In the genomic region with DNA sequence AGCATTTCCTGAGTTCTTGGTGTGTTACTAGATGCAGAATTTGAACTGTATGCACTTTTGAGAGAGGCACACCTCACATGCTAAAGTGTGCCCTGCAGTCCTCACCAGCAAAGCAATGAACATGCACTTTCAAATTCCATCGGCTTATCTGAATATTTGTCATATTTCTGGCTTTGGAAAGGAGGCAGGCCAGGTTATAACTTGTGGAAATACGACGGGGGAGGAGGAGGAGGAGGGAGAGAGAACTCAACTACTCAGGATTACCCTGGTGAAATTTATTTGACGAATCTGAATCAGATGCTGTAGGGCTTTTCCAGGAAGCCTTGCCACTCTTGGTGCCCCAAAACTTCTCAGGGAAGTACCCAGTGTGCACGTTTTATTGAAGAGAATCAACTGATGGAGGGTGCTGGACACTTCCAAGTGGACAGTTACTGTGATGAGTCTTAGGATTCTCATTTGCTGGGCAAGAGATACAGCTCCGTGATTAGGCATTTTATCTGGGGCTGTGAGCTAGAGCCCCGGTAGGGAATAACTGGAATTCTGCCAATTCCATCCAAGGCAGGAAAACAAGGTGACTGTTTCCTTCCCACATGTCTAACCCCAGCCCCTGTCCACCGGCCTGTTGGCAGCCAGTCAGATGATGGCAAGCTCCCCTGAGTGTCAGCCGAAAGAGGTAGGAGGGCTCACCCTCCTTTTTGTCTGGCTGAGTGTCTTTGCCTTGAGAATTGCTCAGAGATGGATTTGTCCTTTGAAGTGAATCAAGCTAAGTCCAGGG, we compare ENCODE assay signal across 22 cellular contexts. TPM values are rescaled to one million over a fixed set of nuclear protein-coding genes. Genes with fewer than 3 reads are reported as not detected.
DNase-seq lines count a peak whose midpoint lies in the region; ATAC-seq and TF ChIP-seq lines count a peak whose summit lies in the region.
"Had no signal": no experiment of that assay in that cellular context is flagged by ENCODE, and none has a peak within 500 bp of the region (broad histone marks: within the 10 kb centered on the region; RNA-seq: fewer than 3 reads in every experiment).

No MANE protein-coding gene starts in this region.

- H3K27me3 ChIP-seq in left ventricle myocardium inferior (ENCODE audit: low read depth), result peaks cover 27% of the 10 kb centered on the region
- peaks cover 0 to 54% (median 20%) of the 10 kb centered on the region in 7 donors for H3K27me3 ChIP-seq in heart right ventricle

- intact Hi-C loops in left ventricle myocardium inferior (cut with micrococcal nuclease) (no loop called here), heart right ventricle (cut with DNase I) (no loop called here), head of caudate nucleus (cut with DNase I) (no loop called here)

- H3K4me1 Mint-ChIP-seq in mesothelial cell of epicardium, result peaks cover 60% of the 10 kb centered on the region

- H3K4me3 Mint-ChIP-seq in mesothelial cell of epicardium, result peak overlapping the region; percentile 33
- H3K4me3 Mint-ChIP-seq: activated CD8-positive, alpha-beta T cell treated with anti-CD3 and anti-CD28 coated beads for 36 hours had no signal

- peaks cover 17% of the 10 kb centered on the region for H3K36me3 Mint-ChIP-seq in mesothelial cell of epicardium
- H3K36me3 Mint-ChIP-seq in activated naive CD4-positive, alpha-beta T cell treated with anti-CD3 and anti-CD28 coated beads, Interleukin-2, amount 50 U/mL, for 72 hours, result peaks cover 0 to 5% of the 10 kb centered on the region in 2 donors

- H3K36me3 ChIP-seq in left ventricle myocardium inferior, result peaks cover 9% of the 10 kb centered on the region
- H3K36me3 ChIP-seq in heart right ventricle, result peaks cover 0 to 7% (median 0%) of the 10 kb centered on the region in 9 donors
- H3K36me3 ChIP-seq: esophagus muscularis mucosa, right lobe of liver, thoracic aorta had no signal

- no peak for DNase-seq in left ventricle myocardium inferior
- no peak for DNase-seq in heart right ventricle
- no peak for DNase-seq in epithelial cell of prostate (ENCODE audit: low read depth, low spot score)
- no peak for DNase-seq in mesothelial cell of epicardium (ENCODE audit: low spot score in 2 of 2, unreplicated experiment in 2 of 2)
- DNase-seq in head of caudate nucleus, result no peak
- no peak for DNase-seq in stimulated activated CD4-positive, alpha-beta T cell treated with anti-CD3 and anti-CD28 coated beads, Interleukin-4, amount 100 ng/mL, for 24 hours
- no peak for DNase-seq in activated naive CD4-positive, alpha-beta T cell treated with anti-CD3 and anti-CD28 coated beads, Interleukin-2, amount 50 U/mL, for 72 hours (ENCODE audit: low spot score in 2 of 2)
- no peak for DNase-seq in left lobe of liver (ENCODE audit: low spot score)
- DNase-seq: activated CD8-positive, alpha-beta T cell treated with anti-CD3 and anti-CD28 coated beads for 36 hours; DMS79; Kasumi-1; NCI-H146; NCI-H510A; PC-3; right lobe of liver; stimulated activated CD4-positive, alpha-beta T cell treated with anti-CD3 and anti-CD28 coated beads, Interleukin-4, amount 100 ng/mL, for 1 hour had no signal

- peaks cover 50% of the 10 kb centered on the region for H3K4me1 ChIP-seq in left ventricle myocardium inferior
- peaks cover 0 to 42% (median 4%) of the 10 kb centered on the region in 9 donors for H3K4me1 ChIP-seq in heart right ventricle
- H3K4me1 ChIP-seq: A549, right lobe of liver had no signal

- H3K9me3 Mint-ChIP-seq in mesothelial cell of epicardium, result no peaks in the 10 kb centered on the region
- H3K9me3 Mint-ChIP-seq in activated naive CD4-positive, alpha-beta T cell treated with anti-CD3 and anti-CD28 coated beads, Interleukin-2, amount 50 U/mL, for 72 hours, result peaks cover 5% of the 10 kb centered on the region in 2 donors
- H3K9me3 Mint-ChIP-seq: activated CD8-positive, alpha-beta T cell treated with anti-CD3 and anti-CD28 coated beads for 36 hours; activated T-helper 2 cell treated with anti-CD3 and anti-CD28 coated beads, Interferon-gamma antibody, Interleukin-2, Interleukin-4, amounts not matched to agents 10 μg/mL and 5 μg/mL and 100 μg/mL, durations not matched to agents 14 hours and 24 hours and 36 hours; nephron had no signal

- ATAC-seq in heart right ventricle, result no peak
- no peak for ATAC-seq in activated naive CD4-positive, alpha-beta T cell treated with anti-CD3 and anti-CD28 coated beads, Interleukin-2, amount 50 U/mL, for 72 hours
- ATAC-seq in left lobe of liver, result no peak
- ATAC-seq: A549; activated CD8-positive, alpha-beta T cell treated with anti-CD3 and anti-CD28 coated beads for 36 hours; PC-3; right lobe of liver had no signal

- no peak overlapping the region for H3K4me3 ChIP-seq in left ventricle myocardium inferior
- H3K4me3 ChIP-seq in heart right ventricle, result no peak overlapping the region
- H3K4me3 ChIP-seq: A549, esophagus muscularis mucosa, right lobe of liver, thoracic aorta had no signal

- peak overlapping the region; percentile 98 for H3K27ac Mint-ChIP-seq in mesothelial cell of epicardium
- no peak overlapping the region for H3K27ac Mint-ChIP-seq in activated naive CD4-positive, alpha-beta T cell treated with anti-CD3 and anti-CD28 coated beads, Interleukin-2, amount 50 U/mL, for 72 hours
- H3K27ac Mint-ChIP-seq: activated CD8-positive, alpha-beta T cell treated with anti-CD3 and anti-CD28 coated beads for 36 hours; activated T-helper 2 cell treated with anti-CD3 and anti-CD28 coated beads, Interferon-gamma antibody, Interleukin-2, Interleukin-4, amounts not matched to agents 10 μg/mL and 5 μg/mL and 100 μg/mL, durations not matched to agents 14 hours and 24 hours and 36 hours; CD14-positive monocyte had no signal

- WGBS in heart right ventricle, 2 donors, result 10 to 21% methylated on average over 9 of the region's 9 CpGs

- H3K9me3 ChIP-seq in left ventricle myocardium inferior (replicated peaks), result no peaks in the 10 kb centered on the region
- H3K9me3 ChIP-seq in heart right ventricle, result no peaks in the 10 kb centered on the region
- H3K9me3 ChIP-seq: A549, esophagus muscularis mucosa, right lobe of liver, thoracic aorta had no signal

- peak overlapping the region; percentile 39 for H3K27ac ChIP-seq in left ventricle myocardium inferior (replicated peaks)
- peak overlapping the region in 1 of 10 donors; percentile 25 for H3K27ac ChIP-seq in heart right ventricle
- peak overlapping the region; percentile 77 for H3K27ac ChIP-seq in epithelial cell of prostate
- H3K27ac ChIP-seq: A549, esophagus muscularis mucosa, right lobe of liver, thoracic aorta had no signal

- no peak for TF ChIP-seq CTCF in left ventricle myocardium inferior (IDR thresholded peaks at IDR 0.05; ENCODE audit: borderline replicate concordance)
- no peak for TF ChIP-seq CTCF in heart right ventricle (IDR thresholded peaks at IDR 0.05)
- no peak for TF ChIP-seq CTCF in mesothelial cell of epicardium (IDR thresholded peaks at IDR 0.05; ENCODE audit: unreplicated experiment)

- no peaks in the 10 kb centered on the region for H3K27me3 Mint-ChIP-seq in mesothelial cell of epicardium (ENCODE audit: low read depth)

RNA-seq across cellular contexts. Expression of gene PDPN, which starts 3.8 kb away (rescaled TPM):
- total RNA-seq in left ventricle myocardium inferior, result 16.7 TPM
- total RNA-seq in heart right ventricle, result 10 to 100 TPM; 13.7 to 51.6 (median 27.9) TPM
- 100 to 1,000 TPM in 1 of 2 donors, 1 to 10 TPM in 1; 4.4 to 165 TPM for polyA plus RNA-seq in heart right ventricle
- total RNA-seq in mesothelial cell of epicardium, result 102 to 108 TPM (median 105 TPM) in 3 replicates
- total RNA-seq in activated naive CD4-positive, alpha-beta T cell treated with anti-CD3 and anti-CD28 coated beads, Interleukin-2, amount 50 U/mL, for 72 hours, result not detected
- 0.33 TPM for total RNA-seq in left lobe of liver
- total RNA-seq: activated CD8-positive, alpha-beta T cell treated with anti-CD3 and anti-CD28 coated beads for 36 hours; activated T-helper 2 cell treated with anti-CD3 and anti-CD28 coated beads, Interferon-gamma antibody, Interleukin-2, Interleukin-4, amounts not matched to agents 10 μg/mL and 5 μg/mL and 100 μg/mL, durations not matched to agents 14 hours and 24 hours and 36 hours had no signal
- polyA plus RNA-seq: A549, CD14-positive monocyte had no signal

Comparison
In these comparisons a context has a peak if more than half of its experiments do, and no peak if none do; other contexts are left out.
1. RNA of gene PDPN, which starts 3.8 kb away (total RNA-seq): 102 to 108 TPM in mesothelial cell of epicardium, 13.7 to 51.6 TPM in heart right ventricle and 16.7 TPM in left ventricle myocardium inferior (single experiment); 0.33 TPM in left lobe of liver (single experiment) and not detected in activated naive CD4-positive, alpha-beta T cell treated with anti-CD3 and anti-CD28 coated beads, Interleukin-2, amount 50 U/mL, for 72 hours; every median in the first group is over 10 times any median in the second.